Comparison of ENCODE assay signal across 23 cellular contexts in the genomic region with DNA sequence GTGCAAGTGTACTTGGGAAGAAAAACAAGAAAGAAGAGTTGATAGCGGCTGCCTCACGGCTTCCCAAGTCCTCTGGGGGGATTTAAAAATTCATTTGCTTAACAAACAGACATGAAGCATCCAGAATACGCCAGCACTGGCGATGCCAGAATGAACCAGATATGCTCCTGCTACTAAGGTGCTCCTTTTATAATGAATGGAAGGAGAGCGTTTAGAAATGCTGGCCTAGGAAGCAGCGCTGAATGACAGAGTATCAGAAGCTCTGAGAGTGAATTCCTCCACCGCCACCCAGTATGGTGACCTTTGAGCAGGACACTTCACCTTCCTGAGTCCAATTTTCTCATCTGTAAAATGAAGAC.
"Had no signal": no experiment of that assay in that cellular context is flagged by ENCODE, and none has a peak within 500 bp of the region (broad histone marks: within the 10 kb centered on the region; RNA-seq: fewer than 3 reads in every experiment).

No MANE protein-coding gene starts in this region.

- H3K36me3 ChIP-seq: brain microvascular endothelial cell, esophagus squamous epithelium, gastroesophageal sphincter, heart left ventricle, lower lobe of right lung, neural progenitor cell, right atrium auricular region, thyroid gland had no signal

- H3K36me3 Mint-ChIP-seq: neural progenitor cell, T-cell had no signal

- H3K4me3 ChIP-seq: esophagus squamous epithelium, heart left ventricle, lower lobe of right lung, psoas muscle, right atrium auricular region, thyroid gland had no signal

- H3K4me3 Mint-ChIP-seq: activated CD4-positive, alpha-beta T cell treated with anti-CD3 and anti-CD28 coated beads, Interleukin-2, amount 10 ng/mL, durations not matched to agents 7 days and 5 days; activated CD8-positive, alpha-beta T cell treated with anti-CD3 and anti-CD28 coated beads, Interleukin-2, amount 10 ng/mL, durations not matched to agents 7 days and 5 days; activated naive CD8-positive, alpha-beta T cell treated with anti-CD3 and anti-CD28 coated beads, Interleukin-2, amount 50 U/mL, for 24 hours; activated T-helper 1 cell treated with anti-CD3 and anti-CD28 coated beads, Interleukin-12 subunit alpha, Interleukin-12 subunit beta, Interleukin-2, Interleukin-4 antibody, amounts not matched to agents 30 ng/mL and 10 ng/mL and 1 ng/mL, durations not matched to agents 14 hours and 24 hours and 36 hours; effector memory CD8-positive, alpha-beta T cell; naive thymus-derived CD4-positive, alpha-beta T cell; stimulated activated naive CD8-positive, alpha-beta T cell treated with anti-CD3 and anti-CD28 coated beads, Interleukin-15, Interleukin-2, amounts not matched to agents 100 ng/mL and 50 ng/mL, for 24 hours; T-cell; T-helper 2 cell treated with Interferon-gamma antibody and Interleukin-4, amounts not matched to agents 5 μg/mL and 100 μg/mL, for 36 hours had no signal

- H3K27ac Mint-ChIP-seq: activated CD4-positive, alpha-beta T cell treated with anti-CD3 and anti-CD28 coated beads, Interleukin-2, amount 10 ng/mL, durations not matched to agents 7 days and 5 days; activated CD8-positive, alpha-beta T cell treated with anti-CD3 and anti-CD28 coated beads, Interleukin-2, amount 10 ng/mL, durations not matched to agents 7 days and 5 days; activated naive CD8-positive, alpha-beta T cell treated with anti-CD3 and anti-CD28 coated beads, Interleukin-2, amount 50 U/mL, for 24 hours; activated T-helper 1 cell treated with anti-CD3 and anti-CD28 coated beads, Interleukin-12 subunit alpha, Interleukin-12 subunit beta, Interleukin-2, Interleukin-4 antibody, amounts not matched to agents 30 ng/mL and 10 ng/mL and 1 ng/mL, durations not matched to agents 14 hours and 24 hours and 36 hours; effector memory CD8-positive, alpha-beta T cell; naive thymus-derived CD4-positive, alpha-beta T cell; neural progenitor cell; stimulated activated naive CD8-positive, alpha-beta T cell treated with anti-CD3 and anti-CD28 coated beads, Interleukin-15, Interleukin-2, amounts not matched to agents 100 ng/mL and 50 ng/mL, for 24 hours; T-cell; T-helper 2 cell treated with Interferon-gamma antibody and Interleukin-4, amounts not matched to agents 5 μg/mL and 100 μg/mL, for 36 hours had no signal

- H3K9ac ChIP-seq: neural progenitor cell had no signal

- DNase-seq: activated CD4-positive, alpha-beta T cell treated with anti-CD3 and anti-CD28 coated beads, Interleukin-2, amount 10 ng/mL, durations not matched to agents 7 days and 5 days; activated CD4-positive, CD25-positive, alpha-beta regulatory T cell treated with anti-CD3 and anti-CD28 coated beads, Interleukin-2, amount 50 U/mL, for 72 hours; activated CD8-positive, alpha-beta T cell treated with anti-CD3 and anti-CD28 coated beads, Interleukin-2, amount 10 ng/mL, durations not matched to agents 7 days and 5 days; activated gamma-delta T cell; activated naive CD4-positive, alpha-beta T cell treated with anti-CD3 and anti-CD28 coated beads, Interleukin-2, amount 50 U/mL, for 16 hours; activated naive CD8-positive, alpha-beta T cell treated with anti-CD3 and anti-CD28 coated beads, Interleukin-2, amount 50 U/mL, for 24 hours; brain microvascular endothelial cell; effector memory CD8-positive, alpha-beta T cell; heart left ventricle; kidney; lower lobe of right lung; naive thymus-derived CD4-positive, alpha-beta T cell; psoas muscle; stimulated activated CD4-positive, alpha-beta T cell treated with anti-CD3 and anti-CD28 coated beads, Interleukin-1b, Interleukin-23, amount 100 ng/mL, for 48 hours; T-cell; thyroid gland had no signal

- H3K9me3 Mint-ChIP-seq: activated CD4-positive, alpha-beta T cell treated with anti-CD3 and anti-CD28 coated beads, Interleukin-2, amount 10 ng/mL, durations not matched to agents 7 days and 5 days; activated naive CD8-positive, alpha-beta T cell treated with anti-CD3 and anti-CD28 coated beads, Interleukin-2, amount 50 U/mL, for 24 hours; activated T-helper 1 cell treated with anti-CD3 and anti-CD28 coated beads, Interleukin-12 subunit alpha, Interleukin-12 subunit beta, Interleukin-2, Interleukin-4 antibody, amounts not matched to agents 30 ng/mL and 10 ng/mL and 1 ng/mL, durations not matched to agents 14 hours and 24 hours and 36 hours; effector memory CD8-positive, alpha-beta T cell; stimulated activated naive CD8-positive, alpha-beta T cell treated with anti-CD3 and anti-CD28 coated beads, Interleukin-15, Interleukin-2, amounts not matched to agents 100 ng/mL and 50 ng/mL, for 24 hours; T-cell; T-helper 2 cell treated with Interferon-gamma antibody and Interleukin-4, amounts not matched to agents 5 μg/mL and 100 μg/mL, for 36 hours had no signal

- H3K4me1 ChIP-seq: psoas muscle had no signal

- ATAC-seq: activated CD8-positive, alpha-beta T cell treated with anti-CD3 and anti-CD28 coated beads, Interleukin-2, amount 10 ng/mL, durations not matched to agents 7 days and 5 days; effector memory CD8-positive, alpha-beta T cell had no signal

- H3K27ac ChIP-seq: brain microvascular endothelial cell, esophagus squamous epithelium, heart left ventricle, lower lobe of right lung, neural progenitor cell, psoas muscle, right atrium auricular region, thyroid gland had no signal

- H3K27me3 ChIP-seq: brain microvascular endothelial cell, gastroesophageal sphincter, right atrium auricular region, thyroid gland had no signal

- H3K9me3 ChIP-seq: esophagus squamous epithelium, lower lobe of right lung, right atrium auricular region, thyroid gland had no signal
